1 cellular context compared by ENCODE assay signal in genomic region chr3:170270282-170270891, GRCh38.
TF ChIP-seq lines count a peak whose summit lies in the region.

No MANE protein-coding gene starts in this region.

TF ChIP-seq in HepG2, 621 proteins besides CTCF, POLR2A, EP300 and RAD21 (continued from another document and continues in another):
- TF ChIP-seq HNF1A (IDR thresholded peaks at IDR 0.05; ENCODE audit: low read depth) (no peak), HNF1A (CRISPR knock-in tag; IDR thresholded peaks at IDR 0.05; ENCODE audit: borderline replicate concordance) (no peak), HMG20A (CRISPR knock-in tag; IDR thresholded peaks at IDR 0.05; ENCODE audit: borderline replicate concordance) (peak; percentile 48; the same call in 1 of the 2 replicates), ZGPAT (CRISPR knock-in tag; IDR thresholded peaks at IDR 0.05) (0 out of 2 replicates have a peak, but pooled peaks have one; percentile 33), HDAC2 (CRISPR knock-in tag; IDR thresholded peaks at IDR 0.05) (0 out of 2 replicates have a peak, but pooled peaks have one; percentile 17), CEBPB (IDR thresholded peaks at IDR 0.05; ENCODE audit: borderline replicate concordance, low read depth, low read length) (peak; percentile 51; the same call in 1 of the 2 replicates), NCOR1 (IDR thresholded peaks at IDR 0.05; ENCODE audit: borderline replicate concordance, low read length) (peak; percentile 56; the same call in 1 of the 2 replicates), GATAD2A (CRISPR knock-in tag; IDR thresholded peaks at IDR 0.05) (peak; percentile 64; the same call in 1 of the 2 replicates), ZNF629 (CRISPR knock-in tag; conservative IDR thresholded peaks at IDR 0.05) (0 out of 2 replicates have a peak, but pooled peaks have one; percentile 13), HNRNPK (IDR thresholded peaks at IDR 0.05; ENCODE audit: low read depth, low read length, poor library complexity, severe bottlenecking) (no peak), FOXP1 (IDR thresholded peaks at IDR 0.05) (no peak), FOXP1 (CRISPR knock-in tag; IDR thresholded peaks at IDR 0.05) (0 out of 2 replicates have a peak, but pooled peaks have one; percentile 4), HNF4A (CRISPR knock-in tag; IDR thresholded peaks at IDR 0.05) (peak; percentile 88), NCOA5 (CRISPR knock-in tag; IDR thresholded peaks at IDR 0.05) (no peak), SMC3 (IDR thresholded peaks at IDR 0.05; ENCODE audit: low read length) (0 out of 2 replicates have a peak, but pooled peaks have one; percentile 3), SP5 (CRISPR knock-in tag; IDR thresholded peaks at IDR 0.05; ENCODE audit: borderline replicate concordance, low read depth) (peak; percentile 22; the same call in 1 of the 2 replicates), THAP11 (CRISPR knock-in tag; IDR thresholded peaks at IDR 0.05) (0 out of 2 replicates have a peak, but pooled peaks have one; percentile 20), ARID5B (CRISPR knock-in tag; IDR thresholded peaks at IDR 0.05) (peak; percentile 68), TIGD3 (CRISPR knock-in tag; IDR thresholded peaks at IDR 0.05; ENCODE audit: borderline replicate concordance) (no peak), TEAD3 (CRISPR knock-in tag; optimal IDR thresholded peaks at IDR 0.05; ENCODE audit: borderline replicate concordance) (peak; percentile 26), PAXIP1 (CRISPR knock-in tag; conservative IDR thresholded peaks at IDR 0.05) (peak; percentile 42), PATZ1 (CRISPR knock-in tag; IDR thresholded peaks at IDR 0.05) (0 out of 2 replicates have a peak, but pooled peaks have one; percentile 12), PHF21A (CRISPR knock-in tag; IDR thresholded peaks at IDR 0.05) (no peak), ZNF503 (CRISPR knock-in tag; IDR thresholded peaks at IDR 0.05) (no peak), ZNF678 (CRISPR knock-in tag; IDR thresholded peaks at IDR 0.05) (no peak), PPARG (CRISPR knock-in tag; conservative IDR thresholded peaks at IDR 0.05) (peak; percentile 42; the same call in 1 of the 2 replicates), SAP130 (CRISPR knock-in tag; IDR thresholded peaks at IDR 0.05; ENCODE audit: low read depth) (peak; percentile 31; the same call in 1 of the 2 replicates), BCL6 (CRISPR knock-in tag; IDR thresholded peaks at IDR 0.05) (peak; percentile 42; the same call in 1 of the 2 replicates), SOX13 (IDR thresholded peaks at IDR 0.05) (no peak), SOX13 (CRISPR knock-in tag; conservative IDR thresholded peaks at IDR 0.05 in 1 of 2, IDR thresholded peaks at IDR 0.05 in 1 of 2) (peak in 1 of 2 experiments; percentile 57; a peak in 2 of 4 replicates), ZNF839 (CRISPR knock-in tag; IDR thresholded peaks at IDR 0.05; ENCODE audit: borderline replicate concordance) (no peak), ASH2L (IDR thresholded peaks at IDR 0.05; ENCODE audit: insufficient read length, low read depth, low read length) (peak; percentile 45), POGZ (CRISPR knock-in tag; IDR thresholded peaks at IDR 0.05) (peak; percentile 33; the same call in 1 of the 2 replicates), ZNF224 (CRISPR knock-in tag; IDR thresholded peaks at IDR 0.05) (no peak), RARA (CRISPR knock-in tag; IDR thresholded peaks at IDR 0.05) (0 out of 2 replicates have a peak, but pooled peaks have one; percentile 9), ZNF180 (CRISPR knock-in tag; IDR thresholded peaks at IDR 0.05; ENCODE audit: borderline replicate concordance, low read depth) (no peak), ZBTB43 (CRISPR knock-in tag; conservative IDR thresholded peaks at IDR 0.05) (0 out of 2 replicates have a peak, but pooled peaks have one; percentile 19), HNF4G (IDR thresholded peaks at IDR 0.05; ENCODE audit: borderline replicate concordance, low read depth, low read length) (peak; percentile 66; the same call in 1 of the 2 replicates), HNF4G (CRISPR knock-in tag; IDR thresholded peaks at IDR 0.05; ENCODE audit: borderline replicate concordance, low read depth) (no peak)
